ENCODE assay signal across 12 cellular contexts in the genomic region with DNA sequence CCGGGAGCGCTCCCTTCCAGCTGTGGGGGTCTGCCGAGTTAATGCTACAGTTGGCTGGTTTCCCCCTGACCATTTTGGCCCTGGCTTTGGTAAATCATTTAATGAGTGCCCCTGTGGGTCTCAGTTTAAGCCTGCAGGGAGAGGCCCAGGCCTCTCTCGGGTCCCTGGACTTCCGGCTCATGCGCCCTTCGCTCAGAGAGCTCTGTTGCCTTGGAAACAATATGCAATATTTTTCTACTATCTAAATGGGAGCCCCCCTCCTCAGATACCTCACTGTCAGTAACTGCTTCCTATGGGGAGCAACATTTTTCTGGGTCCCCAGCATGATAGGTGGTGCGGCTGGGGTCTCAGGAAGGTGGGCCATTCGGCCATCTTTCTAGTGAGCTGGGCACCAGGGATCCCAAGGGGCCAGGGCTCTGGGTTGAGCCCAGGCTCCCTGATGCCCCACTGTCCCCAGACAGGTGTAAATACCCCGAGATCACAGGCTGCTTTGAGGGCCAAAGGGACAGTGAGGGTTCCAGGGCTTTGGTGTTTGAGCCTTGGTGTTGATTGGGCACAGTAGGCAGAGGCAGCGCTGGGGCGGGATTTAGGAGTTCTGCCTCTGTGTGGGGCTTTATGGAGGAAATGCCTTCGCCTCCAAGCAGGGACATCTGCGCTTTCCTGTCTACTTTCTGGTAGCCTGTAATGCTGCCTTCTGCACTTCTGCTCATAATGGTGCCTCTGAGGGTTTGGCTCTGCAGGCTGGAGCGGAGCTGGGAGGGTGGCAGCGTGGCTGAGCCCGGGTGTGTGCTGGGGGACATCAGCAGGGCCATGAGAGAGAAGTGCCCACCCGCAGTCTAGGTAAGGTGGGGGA. TPM values are rescaled to one million over a fixed set of nuclear protein-coding genes. Genes with fewer than 3 reads are reported as not detected.
DNase-seq lines count a peak whose midpoint lies in the region; TF ChIP-seq lines count a peak whose summit lies in the region.
"Had no signal": no experiment of that assay in that cellular context is flagged by ENCODE, and none has a peak within 500 bp of the region (broad histone marks: within the 10 kb centered on the region; RNA-seq: fewer than 3 reads in every experiment).

No MANE protein-coding gene starts in this region.

- H3K9ac ChIP-seq in mesenchymal stem cell (ENCODE audit: low read length) = no peak overlapping the region

- H3K4me1 ChIP-seq in mesenchymal stem cell (ENCODE audit: control insufficient read depth, insufficient read depth, low read depth, low read length) = peaks cover 72% of the 10 kb centered on the region

- TF ChIP-seq CTCF in WERI-Rb-1 (IDR thresholded peaks at IDR 0.05; ENCODE audit: low read depth, low read length) = no peak

- H3K4me2 ChIP-seq in mesenchymal stem cell (ENCODE audit: low read length, poor library complexity, severe bottlenecking) = peak overlapping the region; percentile 18

- no peak overlapping the region for H2AFZ ChIP-seq in mesenchymal stem cell (ENCODE audit: low read depth, low read length)

- H2BK12ac ChIP-seq in mesenchymal stem cell (ENCODE audit: low read length in 2 of 2) = peak overlapping the region; percentile 38 to 88

- H4K8ac ChIP-seq in mesenchymal stem cell (ENCODE audit: low read length) = peak overlapping the region; percentile 19

- H3K27me3 ChIP-seq in WERI-Rb-1 (ENCODE audit: insufficient read depth, low read depth, severe bottlenecking) (no peaks in the 10 kb centered on the region), mesenchymal stem cell (ENCODE audit: control insufficient read depth in 1 of 2, insufficient read depth in 1 of 2, low read length in 2 of 2) (no peaks in the 10 kb centered on the region)

- H4K91ac ChIP-seq in mesenchymal stem cell (ENCODE audit: low read length) = peak overlapping the region; percentile 62

- peak overlapping the region; percentile 92 for H3K27ac ChIP-seq in WERI-Rb-1
- H3K27ac ChIP-seq in mesenchymal stem cell (ENCODE audit: low read length, poor library complexity, severe bottlenecking) = peak overlapping the region; percentile 96

- peak overlapping the region; percentile 1 to 69 for H3K4ac ChIP-seq in mesenchymal stem cell (ENCODE audit: low read depth in 1 of 2, low read length in 2 of 2)

- peak overlapping the region; percentile 94 for H2AK5ac ChIP-seq in mesenchymal stem cell (ENCODE audit: low read length, severe bottlenecking)

- peaks cover 16% of the 10 kb centered on the region for H3K79me1 ChIP-seq in mesenchymal stem cell (replicated peaks; ENCODE audit: low read length, poor library complexity, severe bottlenecking)

- peak overlapping the region; percentile 52 to 75 for H3K18ac ChIP-seq in mesenchymal stem cell (ENCODE audit: low read depth in 1 of 2, low read length in 2 of 2)

- 56% methylated on average over 18 of the region's 18 CpGs for WGBS in mesenchymal stem cell

- H3K9me3 ChIP-seq in WERI-Rb-1 (ENCODE audit: severe bottlenecking) (no peaks in the 10 kb centered on the region), mesenchymal stem cell (ENCODE audit: control insufficient read depth, low read length) (no peaks in the 10 kb centered on the region)

- H3K23ac ChIP-seq in mesenchymal stem cell (ENCODE audit: low read length in 2 of 2) = no peak overlapping the region

- peak overlapping the region; percentile 33 for H3K4me3 ChIP-seq in WERI-Rb-1 (ENCODE audit: low read depth, low read length)
- H3K4me3 ChIP-seq in mesenchymal stem cell (ENCODE audit: insufficient read depth in 1 of 2, low read depth in 1 of 2, low read length in 2 of 2) = no peak overlapping the region

- H3K36me3 ChIP-seq in WERI-Rb-1 (peaks cover 41% of the 10 kb centered on the region), mesenchymal stem cell (ENCODE audit: control insufficient read depth in 1 of 2, insufficient read depth in 2 of 2, low read depth in 1 of 2, low read length in 2 of 2) (peaks cover 0 to 36% of the 10 kb centered on the region in 2 experiments)

- no peak overlapping the region for H2BK15ac ChIP-seq in mesenchymal stem cell (ENCODE audit: low read depth, poor library complexity, severe bottlenecking)

- H2BK120ac ChIP-seq in mesenchymal stem cell (ENCODE audit: low read depth, low read length) = peak overlapping the region; percentile 45

- peak overlapping the region; percentile 92 for H2BK5ac ChIP-seq in mesenchymal stem cell (ENCODE audit: low read depth, low read length, poor library complexity, severe bottlenecking)

- DNase-seq in NCI-H82 (lab: John Stamatoyannopoulos, UW) (peak; percentile 46), NCI-H82 treated with DMSO at 0.1 percent for 48 hours (lab: John Stamatoyannopoulos, UW; ENCODE audit: unreplicated experiment) (no peak), WERI-Rb-1 (peak; percentile 49), mesenchymal stem cell (peak; percentile 31), superior temporal gyrus (ENCODE audit: extremely low spot score) (peak; percentile 24), HuH-7.5 (ENCODE audit: low spot score) (no peak)
- DNase-seq in activated CD4-positive, alpha-beta T cell treated with anti-CD3 and anti-CD28 coated beads, Interleukin-2, amount 50 U/mL, for 1 hour = no peak
- DNase-seq in stimulated activated CD4-positive, alpha-beta T cell treated with anti-CD3 and anti-CD28 coated beads, Interleukin-4, amount 100 ng/mL, for 4 hours = no peak
- DNase-seq: activated CD4-positive, CD25-positive, alpha-beta regulatory T cell; activated naive CD4-positive, alpha-beta T cell treated with anti-CD3 and anti-CD28 coated beads for 36 hours; effector CD8-positive, alpha-beta T cell; NCI-H1694 treated with DMSO at 0.1 percent for 48 hours had no signal

- peak overlapping the region in 1 of 2 experiments; percentile 37 for H3K14ac ChIP-seq in mesenchymal stem cell (ENCODE audit: low read length in 2 of 2)

RNA-seq across cellular contexts. Expression of a gene that starts 5.2 kb away (rescaled TPM):
- polyA plus RNA-seq in mesenchymal stem cell (2013, experiment 1 of 2) = 311 TPM
- polyA plus RNA-seq in mesenchymal stem cell (2013, experiment 2 of 2) = 325 TPM

RNA-seq across cellular contexts. Expression of a gene that starts 55.1 kb away (rescaled TPM):
- polyA plus RNA-seq in mesenchymal stem cell (2013, experiment 1 of 2) = not detected
- polyA plus RNA-seq in mesenchymal stem cell (2013, experiment 2 of 2) = 0.01 TPM

Comparison
In these comparisons a context has a peak if more than half of its experiments do, and no peak if none do; other contexts are left out.
1. DNase-seq: peak in NCI-H82 (single experiment), WERI-Rb-1 (single experiment), mesenchymal stem cell (single experiment) and superior temporal gyrus (single experiment); none in NCI-H82 treated with DMSO at 0.1 percent for 48 hours (single experiment), HuH-7.5 (single experiment), activated CD4-positive, alpha-beta T cell treated with anti-CD3 and anti-CD28 coated beads, Interleukin-2, amount 50 U/mL, for 1 hour (single experiment) and stimulated activated CD4-positive, alpha-beta T cell treated with anti-CD3 and anti-CD28 coated beads, Interleukin-4, amount 100 ng/mL, for 4 hours (0 of 2).